Comparison of ENCODE assay signal across 17 cellular contexts in genomic region chr15:85947936-85948335, GRCh38.
DNase-seq lines count a peak whose midpoint lies in the region; ATAC-seq lines count a peak whose summit lies in the region.
"Had no signal": no experiment of that assay in that cellular context is flagged by ENCODE, and none has a peak within 500 bp of the region (broad histone marks: within the 10 kb centered on the region; RNA-seq: fewer than 3 reads in every experiment).

No MANE protein-coding gene starts in this region.

- H3K27me3 ChIP-seq in BLaER1: no peaks in the 10 kb centered on the region

- H3K4me2 ChIP-seq in BLaER1: peak overlapping the region; percentile 76

- peak overlapping the region; percentile 91 for H3K27ac ChIP-seq in BLaER1

- H3K4me3 ChIP-seq in BLaER1: no peak overlapping the region
- H3K4me3 ChIP-seq: HAP-1, K562 had no signal

- no peak overlapping the region for H3K9ac ChIP-seq in BLaER1

- no peaks in the 10 kb centered on the region for H3K36me3 ChIP-seq in BLaER1
- H3K36me3 ChIP-seq: HAP-1 had no signal

- peaks cover 63% of the 10 kb centered on the region for H3K4me1 ChIP-seq in BLaER1
- H3K4me1 ChIP-seq: HAP-1 had no signal

- no peaks in the 10 kb centered on the region for H4K20me1 ChIP-seq in BLaER1

- ATAC-seq in GM18511 (IDR thresholded peaks at IDR 0.05; ENCODE audit: unreplicated experiment) (no peak), HG02981 (IDR thresholded peaks at IDR 0.05; ENCODE audit: unreplicated experiment) (no peak)
- ATAC-seq: K562 had no signal

- H3K9me3 ChIP-seq in BLaER1: peaks cover 5% of the 10 kb centered on the region; the same call in 1 of the 2 replicates
- H3K9me3 ChIP-seq: HAP-1 had no signal

- DNase-seq in DMS 273 treated with DMSO at 0.1 percent for 48 hours (lab: John Stamatoyannopoulos, UW): peak; percentile 78
- DNase-seq in NCI-H524 treated with DMSO at 0.1 percent for 48 hours (lab: John Stamatoyannopoulos, UW): peak; percentile 95
- peak; percentile 60 for DNase-seq in cerebellum (ENCODE audit: low spot score)
- DNase-seq in Kasumi-1 (lab: John Stamatoyannopoulos, UW): no peak
- DNase-seq: 8988T; CD4-positive, CD25-positive, alpha-beta regulatory T cell; CD8-positive, alpha-beta memory T cell; COR-L47; DMS153; DMS79; GF-D8; IMR-90 had no signal

Comparison
In these comparisons a context has a peak if more than half of its experiments do, and no peak if none do; other contexts are left out.
1. DNase-seq: peak in DMS 273 treated with DMSO at 0.1 percent for 48 hours (single experiment), NCI-H524 treated with DMSO at 0.1 percent for 48 hours (single experiment) and cerebellum (single experiment); none in Kasumi-1 (0 of 2).